35 cellular contexts compared by ENCODE assay signal in genomic region chr2:222875482-222875881, GRCh38. TPM values are rescaled to one million over a fixed set of nuclear protein-coding genes. Genes with fewer than 3 reads are reported as not detected.
DNase-seq lines count a peak whose midpoint lies in the region; ATAC-seq, FAIRE-seq and TF ChIP-seq lines count a peak whose summit lies in the region.
"Had no signal": no experiment of that assay in that cellular context is flagged by ENCODE, and none has a peak within 500 bp of the region (broad histone marks: within the 10 kb centered on the region; RNA-seq: fewer than 3 reads in every experiment).

No MANE protein-coding gene starts in this region.

- H2BK15ac ChIP-seq in mesenchymal stem cell (ENCODE audit: low read depth, poor library complexity, severe bottlenecking): no peak overlapping the region

- no peak overlapping the region for H4K8ac ChIP-seq in mesenchymal stem cell (ENCODE audit: low read length)

- TF ChIP-seq RAD21 in HepG2 (CRISPR knock-in tag; IDR thresholded peaks at IDR 0.05): no peak

- H3K4me1 ChIP-seq in HepG2 (ENCODE audit: insufficient read depth, low read length): peaks cover 84% of the 10 kb centered on the region
- H3K4me1 ChIP-seq in right lobe of liver: peaks cover 0 to 8% (median 3%) of the 10 kb centered on the region in 4 donors
- peaks cover 2% of the 10 kb centered on the region for H3K4me1 ChIP-seq in mesenchymal stem cell (ENCODE audit: control insufficient read depth, insufficient read depth, low read depth, low read length)
- H3K4me1 ChIP-seq: BLaER1 had no signal

- no TSS peak for BruUV-seq in HepG2 (replicated peaks; lab: Mats Ljungman, UMichigan)

- in situ Hi-C loops in HepG2 (cut with HindIII; ENCODE audit: extremely low pct_ligation_motif_present, low pct_unique_long_range_greater_than_20kb): no loop called here

- 77% methylated on average over 3 of the region's 3 CpGs for WGBS in HepG2 (ENCODE audit: low lambda C conversion rate)
- 49% methylated on average over 2 of the region's 3 CpGs for WGBS in right lobe of liver (ENCODE audit: insufficient coverage, low coverage, low lambda C conversion rate, missing lambda C conversion rate)
- WGBS in mesenchymal stem cell: 68% methylated on average over 2 of the region's 3 CpGs

- no peak for FAIRE-seq in HepG2 (lab: Jason Lieb, UNC)
- FAIRE-seq: A204.1, A549, D721Med had no signal

- no peak for TF ChIP-seq EP300 in HepG2 (IDR thresholded peaks at IDR 0.05; ENCODE audit: low read depth in 2 of 2, low read length in 2 of 2)
- TF ChIP-seq EP300 in HepG2 (CRISPR knock-in tag; IDR thresholded peaks at IDR 0.05; ENCODE audit: borderline replicate concordance): no peak

- no peak overlapping the region for H3K23ac ChIP-seq in mesenchymal stem cell (ENCODE audit: low read length in 2 of 2)

- H3K79me2 ChIP-seq in HepG2 (ENCODE audit: insufficient read depth, low read length): peaks cover 99% of the 10 kb centered on the region

- no peak overlapping the region for H3K18ac ChIP-seq in mesenchymal stem cell (ENCODE audit: low read depth in 1 of 2, low read length in 2 of 2)

- no peaks in the 10 kb centered on the region for H3K27me3 ChIP-seq in HepG2 (ENCODE audit: control insufficient read depth in 1 of 2, insufficient read depth in 2 of 2, low read length in 2 of 2)
- no peaks in the 10 kb centered on the region for H3K27me3 ChIP-seq in right lobe of liver
- H3K27me3 ChIP-seq in mesenchymal stem cell (ENCODE audit: control insufficient read depth in 1 of 2, insufficient read depth in 1 of 2, low read length in 2 of 2): no peaks in the 10 kb centered on the region
- H3K27me3 ChIP-seq: BE2C; BLaER1; BLaER1 treated with 17β-estradiol and CSF1 and Interleukin-3, amounts not matched to agents 10 nM and 100 nM had no signal

- H3K14ac ChIP-seq in mesenchymal stem cell (ENCODE audit: low read length in 2 of 2): no peak overlapping the region

- no peak overlapping the region for H2BK5ac ChIP-seq in mesenchymal stem cell (ENCODE audit: low read depth, low read length, poor library complexity, severe bottlenecking)

- H3K36me3 ChIP-seq in HepG2 (replicated peaks in 1 of 2; ENCODE audit: control insufficient read depth in 1 of 2, insufficient read depth in 2 of 2, low read length in 2 of 2) (peaks cover 0 to 3% of the 10 kb centered on the region in 2 experiments; a peak in 2 of 5 replicates), right lobe of liver (no peaks in the 10 kb centered on the region), mesenchymal stem cell (ENCODE audit: control insufficient read depth in 1 of 2, insufficient read depth in 2 of 2, low read depth in 1 of 2, low read length in 2 of 2) (no peaks in the 10 kb centered on the region)
- H3K36me3 ChIP-seq: BE2C had no signal

- peaks cover 7% of the 10 kb centered on the region for H3K79me1 ChIP-seq in mesenchymal stem cell (replicated peaks; ENCODE audit: low read length, poor library complexity, severe bottlenecking)

- H4K20me1 ChIP-seq in HepG2 (ENCODE audit: insufficient read depth, low read length): peaks cover 100% of the 10 kb centered on the region

- TF ChIP-seq CTCF in HepG2 (CRISPR knock-in tag; IDR thresholded peaks at IDR 0.05): no peak
- no peak for TF ChIP-seq CTCF in right lobe of liver (IDR thresholded peaks at IDR 0.05)
- no peak for TF ChIP-seq CTCF in fibroblast of villous mesenchyme (IDR thresholded peaks at IDR 0.05; ENCODE audit: insufficient read depth, low read depth, low read length)

- CTCF ChIA-PET in HepG2 (lab: Yijun Ruan, JAX; ENCODE audit: low intra/inter-chr PET ratio, low total read pairs): interaction anchor here (1.6 kb wide), 1 partner anchor 185 kb away, joined by 3 read pairs; no protein-coding TSS in a partner anchor

- H2BK12ac ChIP-seq in mesenchymal stem cell (ENCODE audit: low read length in 2 of 2): no peak overlapping the region

- H2AFZ ChIP-seq in HepG2 (ENCODE audit: low read length) (no peak overlapping the region), mesenchymal stem cell (ENCODE audit: low read depth, low read length) (no peak overlapping the region)

- H3K27ac ChIP-seq in HepG2 (ENCODE audit: extremely low read length, insufficient read depth, low read length) (no peak overlapping the region), right lobe of liver (no peak overlapping the region), mesenchymal stem cell (ENCODE audit: low read length, poor library complexity, severe bottlenecking) (no peak overlapping the region)
- H3K27ac ChIP-seq: 22Rv1; A549; BLaER1; BLaER1 treated with 17β-estradiol and CSF1 and Interleukin-3, amounts not matched to agents 10 nM and 100 nM; C4-2B had no signal

- H3K9me3 ChIP-seq in HepG2 (ENCODE audit: low read length) (no peaks in the 10 kb centered on the region), right lobe of liver (no peaks in the 10 kb centered on the region), mesenchymal stem cell (ENCODE audit: control insufficient read depth, low read length) (no peaks in the 10 kb centered on the region)
- H3K9me3 ChIP-seq: A549, BE2C, Caco-2 had no signal

- H2AK5ac ChIP-seq in mesenchymal stem cell (ENCODE audit: low read length, severe bottlenecking): no peak overlapping the region

- no peak overlapping the region for H3K4me3 ChIP-seq in HepG2 (replicated peaks in 1 of 3; ENCODE audit: insufficient read depth in 1 of 3, low read depth in 2 of 3, low read length in 3 of 3)
- no peak overlapping the region for H3K4me3 ChIP-seq in right lobe of liver
- H3K4me3 ChIP-seq in fibroblast of villous mesenchyme (ENCODE audit: low read depth, low read length): no peak overlapping the region
- no peak overlapping the region for H3K4me3 ChIP-seq in mesenchymal stem cell (ENCODE audit: insufficient read depth in 1 of 2, low read depth in 1 of 2, low read length in 2 of 2)
- H3K4me3 ChIP-seq: A549; BLaER1; BLaER1 treated with 17β-estradiol and CSF1 and Interleukin-3, amounts not matched to agents 10 nM and 100 nM had no signal

- H4K91ac ChIP-seq in mesenchymal stem cell (ENCODE audit: low read length): no peak overlapping the region

- H2BK120ac ChIP-seq in mesenchymal stem cell (ENCODE audit: low read depth, low read length): no peak overlapping the region

- intact Hi-C loops in HepG2 (cut with micrococcal nuclease; ENCODE audit: unreplicated experiment) (no loop called here), right lobe of liver (cut with DNase I) (no loop called here)

- DNase-seq in HepG2 (ENCODE audit: low spot score): no peak
- no peak for DNase-seq in right lobe of liver
- DNase-seq in SK-N-DZ (ENCODE audit: low spot score): peak; percentile 33
- peak; percentile 19 for DNase-seq in fibroblast of villous mesenchyme (ENCODE audit: low read depth)
- DNase-seq in mesenchymal stem cell: peak; percentile 62
- DNase-seq in SW 1271 (lab: John Stamatoyannopoulos, UW): no peak
- DNase-seq: 8988T; ACHN; AML-193; BE2C; C1 segment of cervical spinal cord; Caco-2; Calu3; CD4-positive, alpha-beta memory T cell; CD4-positive, alpha-beta T cell; CD4-positive, CD25-positive, alpha-beta regulatory T cell; CD8-positive, alpha-beta memory T cell; CD8-positive, alpha-beta T cell; COR-L47; DMS 273 treated with DMSO at 0.1 percent for 48 hours; DMS153; DMS53; DMS79; DMS79 treated with DMSO at 0.1 percent for 48 hours; DND-41; EL had no signal

- H3K9ac ChIP-seq in HepG2 (ENCODE audit: insufficient read depth, low read depth, low read length) (no peak overlapping the region), mesenchymal stem cell (ENCODE audit: low read length) (no peak overlapping the region)
- H3K9ac ChIP-seq: BLaER1; BLaER1 treated with 17β-estradiol and CSF1 and Interleukin-3, amounts not matched to agents 10 nM and 100 nM had no signal

- ATAC-seq in HepG2 (no peak), right lobe of liver (no peak), GM18858 (IDR thresholded peaks at IDR 0.05; ENCODE audit: unreplicated experiment) (no peak), HG03045 (IDR thresholded peaks at IDR 0.05; ENCODE audit: unreplicated experiment) (no peak)
- ATAC-seq: A549; CD8-positive, alpha-beta T cell had no signal

- no peak overlapping the region; the same call in 1 of the 2 replicates for H3K4me2 ChIP-seq in HepG2 (ENCODE audit: low read depth, low read length)
- H3K4me2 ChIP-seq in mesenchymal stem cell (ENCODE audit: low read length, poor library complexity, severe bottlenecking): no peak overlapping the region
- H3K4me2 ChIP-seq: A549; BLaER1; BLaER1 treated with 17β-estradiol and CSF1 and Interleukin-3, amounts not matched to agents 10 nM and 100 nM had no signal

- POLR2A ChIA-PET in HepG2 (lab: Yijun Ruan, JAX): interaction anchor here (0.9 to 2.6 kb wide), 3 partner anchors 10 to 69 kb away, joined by 3 to 7 read pairs (median 4); no protein-coding TSS in a partner anchor

- TF ChIP-seq POLR2A in HepG2 (IDR thresholded peaks at IDR 0.05; ENCODE audit: insufficient read depth in 1 of 2, low read depth in 2 of 2, low read length in 2 of 2) (no peak), right lobe of liver (IDR thresholded peaks at IDR 0.05) (no peak)

- no peak overlapping the region for H3K4ac ChIP-seq in mesenchymal stem cell (ENCODE audit: low read depth in 1 of 2, low read length in 2 of 2)

RNA-seq across cellular contexts. Expression of gene ACSL3, which starts 14.6 kb away (rescaled TPM):
- 168 and 305 TPM in 2 replicates for total RNA-seq in HepG2 (2016; rRNA removed; fragmentation: Illumina TruSeq; extraction: Trizol)
- 76.3 and 94.9 TPM in 2 replicates for total RNA-seq in HepG2 (2016; cell fraction: cytosol; rRNA removed; fragmentation: Illumina TruSeq; extraction: Trizol; ENCODE audit: low read depth)
- 169 and 295 TPM in 2 replicates for total RNA-seq in HepG2 (2016; cell fraction: insoluble cytoplasmic fraction; rRNA removed; fragmentation: Illumina TruSeq; extraction: Trizol)
- total RNA-seq in HepG2 (2016; cell fraction: membrane; rRNA removed; fragmentation: Illumina TruSeq; extraction: Trizol): 55.2 and 64.8 TPM in 2 replicates
- 307 and 341 TPM in 2 replicates for total RNA-seq in HepG2 (2016; cell fraction: nucleus; rRNA removed; fragmentation: Illumina TruSeq; extraction: Trizol)
- 365 and 432 TPM in 2 replicates for polyA plus RNA-seq in HepG2 (2011; rRNA removed)
- polyA plus RNA-seq in HepG2 (2011; cell fraction: cytosol; rRNA removed): 235 and 319 TPM in 2 replicates
- polyA plus RNA-seq in HepG2 (2011; cell fraction: nucleus; rRNA removed): 101 and 136 TPM in 2 replicates
- polyA plus RNA-seq in HepG2 (2012): 299 and 342 TPM in 2 replicates
- polyA plus RNA-seq in HepG2 (2016; cell fraction: cytosol; fragmentation: Illumina TruSeq; extraction: Trizol; ENCODE audit: low read depth): 9.3 and 12.3 TPM in 2 replicates
- 107 and 108 TPM in 2 replicates for polyA plus RNA-seq in HepG2 (2016; cell fraction: insoluble cytoplasmic fraction; fragmentation: Illumina TruSeq; extraction: Trizol; ENCODE audit: low read depth)
- 14.4 and 18.9 TPM in 2 replicates for polyA plus RNA-seq in HepG2 (2016; cell fraction: membrane; fragmentation: Illumina TruSeq; extraction: Trizol; ENCODE audit: low read depth)
- 272 TPM in 2 replicates for polyA plus RNA-seq in HepG2 (2016; cell fraction: nucleus; fragmentation: Illumina TruSeq; extraction: Trizol; ENCODE audit: insufficient read depth, low read depth)
- 80.5 and 445 TPM in 2 replicates for polyA minus RNA-seq in HepG2 (2011; rRNA and poly(A)+ RNA removed; ENCODE audit: low replicate concordance)
- 370 and 593 TPM in 2 replicates for polyA minus RNA-seq in HepG2 (2011; cell fraction: cytosol; rRNA and poly(A)+ RNA removed)
- polyA minus RNA-seq in HepG2 (2011; cell fraction: nucleus; rRNA and poly(A)+ RNA removed): 667 and 745 TPM in 2 replicates
- total RNA-seq in right lobe of liver: 10 to 100 TPM; 31.1 to 73.0 (median 49.9) TPM
- polyA plus RNA-seq in SK-N-DZ (2014; cell fraction: cytosol; rRNA removed): 49.5 and 52.5 TPM in 2 replicates
- polyA plus RNA-seq in SK-N-DZ (2014; cell fraction: nucleus; rRNA removed): 28.1 and 29.8 TPM in 2 replicates
- total RNA-seq in fibroblast of villous mesenchyme: 195 and 207 TPM in 2 replicates
- 148 TPM for polyA plus RNA-seq in mesenchymal stem cell (2013, experiment 1 of 2)
- 157 TPM for polyA plus RNA-seq in mesenchymal stem cell (2013, experiment 2 of 2)

Comparison
In these comparisons a context has a peak if more than half of its experiments do, and no peak if none do; other contexts are left out.
1. DNase-seq: peak in SK-N-DZ (single experiment), fibroblast of villous mesenchyme (single experiment) and mesenchymal stem cell (single experiment); none in HepG2 (single experiment), right lobe of liver (0 of 3) and SW 1271 (0 of 2).